In the genomic region with DNA sequence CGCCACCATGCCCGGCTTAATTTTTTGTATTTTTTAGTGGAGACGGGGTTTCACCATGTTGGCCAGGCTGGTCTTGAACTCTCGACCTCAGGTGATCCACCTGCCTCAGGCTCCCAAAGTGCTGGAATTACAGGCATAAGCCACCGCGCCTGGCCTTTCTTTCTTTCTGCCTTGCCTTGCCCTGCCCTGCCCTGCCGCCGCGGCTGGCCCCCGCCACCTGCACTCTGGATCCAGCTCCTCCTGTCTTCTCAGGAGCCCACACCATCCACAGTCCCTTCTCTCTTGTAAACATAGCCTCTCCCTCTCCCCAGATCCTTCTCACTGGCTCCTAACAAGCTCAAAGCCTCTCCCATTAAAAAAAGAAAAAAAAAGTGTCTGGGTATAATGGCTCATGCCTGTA, we compare ENCODE assay signal across 2 cellular contexts. TPM values are rescaled to one million over a fixed set of nuclear protein-coding genes. Genes with fewer than 3 reads are reported as not detected.
"Had no signal": no experiment of that assay in that cellular context is flagged by ENCODE, and none has a peak within 500 bp of the region (broad histone marks: within the 10 kb centered on the region; RNA-seq: fewer than 3 reads in every experiment).

No MANE protein-coding gene starts in this region.

RNA-seq across cellular contexts. Expression of gene NKAIN1, which starts 44.4 kb away (rescaled TPM):
- total RNA-seq: OCI-LY7 had no signal
- polyA plus RNA-seq: IgD-negative memory B cell had no signal
